17 cellular contexts compared by ENCODE assay signal in the genomic region with DNA sequence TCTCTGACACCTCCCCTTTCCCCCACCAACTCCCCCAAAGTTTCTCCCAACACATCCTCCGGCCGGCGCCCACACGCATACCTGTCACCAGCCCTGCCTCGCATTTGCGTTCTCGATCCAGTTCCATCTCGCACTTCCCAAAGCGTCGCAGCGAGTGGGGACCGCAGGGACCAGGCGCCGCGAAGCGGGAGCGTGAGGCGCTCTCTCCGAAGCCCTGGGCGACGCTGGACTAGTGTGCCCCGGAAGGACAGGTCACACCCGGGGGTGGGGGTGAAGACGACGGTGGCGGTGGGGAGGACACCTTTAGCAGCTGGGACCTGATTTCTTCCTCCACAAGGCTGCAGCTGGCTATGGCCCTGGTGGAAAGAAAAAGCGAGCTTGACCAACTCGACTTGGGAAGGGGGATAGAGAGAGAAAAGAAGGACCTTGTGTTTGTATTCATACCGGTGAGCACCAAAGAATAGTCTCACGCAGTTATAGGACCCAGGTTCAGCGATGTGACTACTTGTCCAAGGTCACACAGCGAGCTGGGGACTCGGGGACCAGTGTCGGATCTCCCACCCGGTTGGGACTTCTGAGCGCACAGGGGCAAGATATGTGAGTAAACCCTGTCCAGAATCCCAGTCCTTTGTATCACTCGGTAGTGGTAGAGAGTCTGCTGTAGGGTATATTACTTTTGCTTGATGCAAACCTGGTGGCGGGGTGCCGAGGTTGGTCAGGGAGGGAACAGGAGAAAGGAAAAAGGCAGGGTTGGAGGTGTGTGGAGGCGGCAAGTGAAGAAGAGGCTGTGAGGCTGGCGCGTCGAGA. TPM values are rescaled to one million over a fixed set of nuclear protein-coding genes. Genes with fewer than 3 reads are reported as not detected.
DNase-seq lines count a peak whose midpoint lies in the region; ATAC-seq lines count a peak whose summit lies in the region.
"Had no signal": no experiment of that assay in that cellular context is flagged by ENCODE, and none has a peak within 500 bp of the region (broad histone marks: within the 10 kb centered on the region; RNA-seq: fewer than 3 reads in every experiment).

No MANE protein-coding gene starts in this region.

- H3K4me1 Mint-ChIP-seq in T-helper 17 cell (peaks cover 18% of the 10 kb centered on the region), immature natural killer cell (peaks cover 35 to 36% of the 10 kb centered on the region in 2 donors)

- H3K9me3 ChIP-seq in T-helper 17 cell (ENCODE audit: control insufficient read depth, low read length, poor library complexity, severe bottlenecking), result peaks cover 3% of the 10 kb centered on the region

- H3K9me3 Mint-ChIP-seq in immature natural killer cell, result peaks cover 0 to 13% (median 0%) of the 10 kb centered on the region in 6 donors

- DNase-seq in stimulated activated CD4-positive, alpha-beta T cell treated with anti-CD3 and anti-CD28 coated beads, Interleukin-15, amount 100 ng/mL, for 24 hours, result peak; percentile 4
- no peak for DNase-seq in stimulated activated CD4-positive, alpha-beta T cell treated with anti-CD3 and anti-CD28 coated beads, Interleukin-1b, Interleukin-23, amount 100 ng/mL, for 48 hours
- DNase-seq in T-helper 17 cell (no peak), immature natural killer cell (peak in 2 of 3 donors; percentile 9 to 10), cerebellum (ENCODE audit: low spot score) (no peak)
- DNase-seq in effector CD8-positive, alpha-beta T cell (lab: John Stamatoyannopoulos, UW), result no peak
- DNase-seq: activated CD4-positive, alpha-beta T cell treated with anti-CD3 and anti-CD28 coated beads, Interleukin-2, amount 50 U/mL, for 4 hours; activated naive CD4-positive, alpha-beta T cell; effector CD4-positive, alpha-beta T cell; midbrain; NCI-H1930; NCI-H526 had no signal

- H3K36me3 Mint-ChIP-seq in T-helper 17 cell (ENCODE audit: low read depth) (peaks cover 14% of the 10 kb centered on the region), immature natural killer cell (peaks cover 0 to 11% (median 0%) of the 10 kb centered on the region in 3 donors)

- ATAC-seq in T-helper 17 cell (no peak), GM18861 (IDR thresholded peaks at IDR 0.05; ENCODE audit: unreplicated experiment) (no peak)

- H3K27me3 Mint-ChIP-seq in T-helper 17 cell, result peaks cover 77% of the 10 kb centered on the region
- H3K27me3 Mint-ChIP-seq in immature natural killer cell (ENCODE audit: low read depth in 3 of 3), result peaks cover 29 to 43% (median 35%) of the 10 kb centered on the region in 3 donors

- H3K27ac Mint-ChIP-seq in T-helper 17 cell (no peak overlapping the region), immature natural killer cell (peak overlapping the region in 4 of 6 donors; percentile 11 to 92 (median 54))

- H3K4me3 Mint-ChIP-seq in T-helper 17 cell, result peak overlapping the region; percentile 81
- peak overlapping the region; percentile 83 to 90 (median 86) for H3K4me3 Mint-ChIP-seq in immature natural killer cell

RNA-seq across cellular contexts. Expression of a gene that starts 0.6 kb away (rescaled TPM):
- total RNA-seq in T-helper 17 cell (not detected), cerebellum (not detected)
- 1 to 10 TPM in 2 of 3 donors, not detected in 1; 2.1 to 4.3 TPM for polyA plus RNA-seq in immature natural killer cell
- total RNA-seq: bronchial epithelial cell, kidney epithelial cell, M059J, temporal lobe had no signal

Comparison
In these comparisons a context has a peak if more than half of its experiments do, and no peak if none do; other contexts are left out.
1. DNase-seq: peak in stimulated activated CD4-positive, alpha-beta T cell treated with anti-CD3 and anti-CD28 coated beads, Interleukin-15, amount 100 ng/mL, for 24 hours (single experiment) and immature natural killer cell (2 of 3); none in stimulated activated CD4-positive, alpha-beta T cell treated with anti-CD3 and anti-CD28 coated beads, Interleukin-1b, Interleukin-23, amount 100 ng/mL, for 48 hours (single experiment), T-helper 17 cell (0 of 3), cerebellum (single experiment) and effector CD8-positive, alpha-beta T cell (single experiment).